Comparison of ENCODE assay signal across 29 cellular contexts in the genomic region with DNA sequence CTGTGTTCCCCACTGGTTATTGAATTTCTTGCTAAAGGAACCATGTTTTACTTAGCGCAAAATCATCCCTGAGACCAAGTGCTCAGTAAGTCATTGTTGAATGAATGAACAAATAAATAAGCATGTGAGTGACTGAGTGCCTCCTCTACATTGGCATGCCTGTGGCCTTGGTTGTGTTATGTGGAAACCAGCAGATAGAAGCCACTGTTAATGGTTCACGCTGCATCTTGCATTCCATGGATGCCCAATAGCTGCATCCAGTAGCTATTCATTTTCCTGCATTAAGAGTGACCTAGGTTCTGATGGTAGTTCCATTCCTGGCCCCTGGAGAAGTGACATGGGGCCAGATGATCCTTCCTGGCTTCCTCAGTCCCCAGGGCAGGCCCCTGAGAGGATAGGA.
"Had no signal": no experiment of that assay in that cellular context is flagged by ENCODE, and none has a peak within 500 bp of the region (broad histone marks: within the 10 kb centered on the region; RNA-seq: fewer than 3 reads in every experiment).

No MANE protein-coding gene starts in this region.

- H3K4me1 ChIP-seq: adrenal gland, body of pancreas, esophagus squamous epithelium, gastroesophageal sphincter had no signal

- H3K4me3 ChIP-seq: adrenal gland, body of pancreas, esophagus squamous epithelium, gastroesophageal sphincter had no signal

- H3K27ac ChIP-seq: adrenal gland, body of pancreas, esophagus squamous epithelium, gastroesophageal sphincter, WERI-Rb-1 had no signal

- FAIRE-seq: colon had no signal

- H3K36me3 ChIP-seq: adrenal gland, esophagus squamous epithelium, gastroesophageal sphincter, WERI-Rb-1 had no signal

- H3K27me3 ChIP-seq: adrenal gland, body of pancreas, esophagus squamous epithelium, gastroesophageal sphincter had no signal

- DNase-seq: activated B cell treated with CpG ODN at 0.5 μM for 24 hours; activated CD4-positive, alpha-beta T cell treated with anti-CD3 and anti-CD28 coated beads for 48 hours; activated CD4-positive, alpha-beta T cell treated with anti-CD3 and anti-CD28 coated beads, Interleukin-2, amount 50 U/mL, for 1 hour; activated CD4-positive, alpha-beta T cell treated with anti-CD3 and anti-CD28 coated beads, Interleukin-2, amount 50 U/mL, for 48 hours; activated CD8-positive, alpha-beta memory T cell treated with anti-CD3 and anti-CD28 coated beads for 24 hours; activated CD8-positive, alpha-beta T cell treated with anti-CD3 and anti-CD28 coated beads for 36 hours; activated effector memory CD4-positive, alpha-beta T cell treated with anti-CD3 and anti-CD28 coated beads, Interleukin-2, amount 50 U/mL, for 16 hours; activated naive CD4-positive, alpha-beta T cell treated with anti-CD3 and anti-CD28 coated beads for 36 hours; activated naive CD8-positive, alpha-beta T cell treated with anti-CD3 and anti-CD28 coated beads for 36 hours; activated naive CD8-positive, alpha-beta T cell treated with anti-CD3 and anti-CD28 coated beads, Interleukin-2, amount 50 U/mL, for 24 hours; activated T-cell treated with anti-CD3 and anti-CD28 coated beads, Interleukin-2, amount 50 U/mL, for 48 hours; adrenal gland; amygdala; aorta; body of pancreas; caudate nucleus; cortex of kidney; dermis blood vessel endothelial cell; effector CD4-positive, alpha-beta T cell; effector memory CD8-positive, alpha-beta T cell; erythroblast; esophagus squamous epithelium; foreskin melanocyte; T-helper 1 cell; T-helper 17 cell; T1000; WERI-Rb-1 had no signal

- H3K9me3 ChIP-seq: adrenal gland, body of pancreas, esophagus squamous epithelium, gastroesophageal sphincter had no signal
